In genomic region chr6:32941412-32941784, GRCh38 we compare ENCODE assay signal across 8 cellular contexts. TPM values are rescaled to one million over a fixed set of nuclear protein-coding genes. Genes with fewer than 3 reads are reported as not detected.
DNase-seq lines count a peak whose midpoint lies in the region; ATAC-seq, FAIRE-seq and TF ChIP-seq lines count a peak whose summit lies in the region.

No MANE protein-coding gene starts in this region.

- H3K4me3 Mint-ChIP-seq in astrocyte (ENCODE audit: unreplicated experiment) (peak overlapping the region; percentile 71), chondrocyte (ENCODE audit: unreplicated experiment) (no peak overlapping the region)

- H3K36me3 Mint-ChIP-seq in astrocyte (ENCODE audit: low read depth, unreplicated experiment): no peaks in the 10 kb centered on the region
- H3K36me3 Mint-ChIP-seq in chondrocyte (ENCODE audit: low read depth): no peaks in the 10 kb centered on the region

- DNase-seq in OCI-LY7 (ENCODE audit: low spot score): peak; percentile 93
- no peak for DNase-seq in astrocyte (ENCODE audit: low read depth)
- no peak for DNase-seq in sigmoid colon
- DNase-seq in NCI-H2029 (lab: John Stamatoyannopoulos, UW): no peak
- DNase-seq in NCI-H1694 (lab: John Stamatoyannopoulos, UW): no peak
- DNase-seq in chondrocyte (ENCODE audit: low spot score): no peak

- H3K79me2 ChIP-seq in OCI-LY7 (ENCODE audit: insufficient read depth, low read depth, low read length) (peaks cover 59% of the 10 kb centered on the region), astrocyte (ENCODE audit: insufficient read depth, low read length) (no peaks in the 10 kb centered on the region)

- peaks cover 33% of the 10 kb centered on the region for H3K36me3 ChIP-seq in OCI-LY7 (ENCODE audit: insufficient read depth, low read length)
- H3K36me3 ChIP-seq in astrocyte (ENCODE audit: insufficient read depth, low read length): no peaks in the 10 kb centered on the region
- no peaks in the 10 kb centered on the region for H3K36me3 ChIP-seq in sigmoid colon

- WGBS in sigmoid colon, 2 donors: 47 to 78% methylated on average over 6 of the region's 6 CpGs

- H2AFZ ChIP-seq in OCI-LY7 (ENCODE audit: low read length): peak overlapping the region; percentile 48; the same call in 1 of the 2 replicates
- H2AFZ ChIP-seq in astrocyte (ENCODE audit: low read depth, low read length): no peak overlapping the region

- no peaks in the 10 kb centered on the region for H3K9me2 ChIP-seq in OCI-LY7 (ENCODE audit: insufficient read depth, low read length)

- CTCF ChIA-PET in OCI-LY7 (lab: Charles Lee; ENCODE audit: unreplicated experiment): interaction anchor here (0.7 to 1.2 kb wide), 3 partner anchors 30 to 56 kb away, joined by 3 to 6 read pairs (median 3); no protein-coding TSS in a partner anchor

- H3K4me1 ChIP-seq in OCI-LY7 (ENCODE audit: insufficient read depth, low read length, poor library complexity, severe bottlenecking): peaks cover 69% of the 10 kb centered on the region
- H3K4me1 ChIP-seq in astrocyte (ENCODE audit: insufficient read depth, low read length): no peaks in the 10 kb centered on the region
- H3K4me1 ChIP-seq in sigmoid colon: peaks cover 0 to 6% (median 3%) of the 10 kb centered on the region in 4 donors

- BruUV-seq in OCI-LY7 (replicated peaks; lab: Mats Ljungman, UMichigan): no TSS peak

- TF ChIP-seq CTCF in OCI-LY7 (conservative IDR thresholded peaks at IDR 0.05; ENCODE audit: low read length): peak; percentile 37; the same call in 1 of the 2 replicates
- TF ChIP-seq CTCF in astrocyte (IDR thresholded peaks at IDR 0.05; ENCODE audit: insufficient read depth, low read depth, low read length): no peak
- no peak for TF ChIP-seq CTCF in sigmoid colon (IDR thresholded peaks at IDR 0.05)
- no peak for TF ChIP-seq CTCF in chondrocyte (IDR thresholded peaks at IDR 0.05)

- POLR2A ChIA-PET in OCI-LY7 (lab: Charles Lee): interaction anchor here (0.6 to 6.8 kb wide), 10 partner anchors 7 to 120 kb away, joined by 3 to 91 read pairs (median 6); partner anchors contain the start of genes BRD2 and HLA-DMA

- no peak for FAIRE-seq in astrocyte (lab: Jason Lieb, UNC)

- H3K9me3 ChIP-seq in OCI-LY7 (ENCODE audit: low read length) (peaks cover 5% of the 10 kb centered on the region; the same call in 1 of the 2 replicates), astrocyte (ENCODE audit: insufficient read depth, low read depth, low read length) (no peaks in the 10 kb centered on the region), sigmoid colon (no peaks in the 10 kb centered on the region)

- no peak for TF ChIP-seq POLR2A in sigmoid colon (IDR thresholded peaks at IDR 0.05)

- H3K27ac Mint-ChIP-seq in astrocyte (ENCODE audit: unreplicated experiment): no peak overlapping the region
- H3K27ac Mint-ChIP-seq in chondrocyte (ENCODE audit: unreplicated experiment): no peak overlapping the region

- H3K9me3 Mint-ChIP-seq in astrocyte (ENCODE audit: unreplicated experiment) (peaks cover 1% of the 10 kb centered on the region), chondrocyte (ENCODE audit: low read depth) (no peaks in the 10 kb centered on the region)

- peak overlapping the region; percentile 99 for H3K27ac ChIP-seq in OCI-LY7 (ENCODE audit: low read depth, low read length, poor library complexity, severe bottlenecking)
- no peak overlapping the region for H3K27ac ChIP-seq in astrocyte (ENCODE audit: low read depth, low read length)
- peak overlapping the region; percentile 53 to 66 (median 56) for H3K27ac ChIP-seq in sigmoid colon

- no peaks in the 10 kb centered on the region for H3K4me1 Mint-ChIP-seq in astrocyte (ENCODE audit: low read depth, unreplicated experiment)
- peaks cover 3% of the 10 kb centered on the region for H3K4me1 Mint-ChIP-seq in chondrocyte (ENCODE audit: low read depth)

- H3K27me3 ChIP-seq in astrocyte (ENCODE audit: insufficient read depth, low read length) (peaks cover 44% of the 10 kb centered on the region), sigmoid colon (no peaks in the 10 kb centered on the region)

- intact Hi-C loops in OCI-LY7 (cut with micrococcal nuclease; ENCODE audit: unreplicated experiment): loop anchor here (1.0 kb wide), 1 partner anchor 31 kb away; no protein-coding TSS in a partner anchor
- intact Hi-C loops in sigmoid colon (cut with DNase I): no loop called here

- H4K20me1 ChIP-seq in OCI-LY7 (ENCODE audit: insufficient read depth, low read length) (no peaks in the 10 kb centered on the region), astrocyte (ENCODE audit: insufficient read depth, low read length) (no peaks in the 10 kb centered on the region)

- H3K4me2 ChIP-seq in OCI-LY7 (ENCODE audit: low read length): peak overlapping the region; percentile 95
- H3K4me2 ChIP-seq in astrocyte (ENCODE audit: low read length): no peak overlapping the region

- H3K27me3 Mint-ChIP-seq in astrocyte (ENCODE audit: low read depth, unreplicated experiment): peaks cover 10% of the 10 kb centered on the region
- H3K27me3 Mint-ChIP-seq in chondrocyte (ENCODE audit: low read depth): peaks cover 42% of the 10 kb centered on the region

- peak overlapping the region; percentile 91 for H3K4me3 ChIP-seq in OCI-LY7 (ENCODE audit: low read depth, low read length, poor library complexity, severe bottlenecking)
- no peak overlapping the region for H3K4me3 ChIP-seq in astrocyte (ENCODE audit: insufficient read depth, low read depth, low read length)
- H3K4me3 ChIP-seq in sigmoid colon: no peak overlapping the region

- no peak overlapping the region for H3K9ac ChIP-seq in astrocyte (ENCODE audit: low read length)

- ATAC-seq in GM18508 (IDR thresholded peaks at IDR 0.05; ENCODE audit: insufficient read depth, unreplicated experiment): peak; percentile 38
- ATAC-seq in HG02571 (IDR thresholded peaks at IDR 0.05; ENCODE audit: unreplicated experiment): peak; percentile 45

- no peak for TF ChIP-seq EP300 in sigmoid colon (IDR thresholded peaks at IDR 0.05)

RNA-seq across cellular contexts. Expression of gene HLA-DMB, which starts 0.6 kb away (rescaled TPM):
- 85.1 and 98.0 TPM in 2 replicates for total RNA-seq in OCI-LY7 (2014; rRNA removed; shearing (Covaris generic))
- total RNA-seq in OCI-LY7 (2022) (77.0 and 78.5 TPM in 2 replicates), astrocyte (0.11 and 0.24 TPM in 2 replicates), sigmoid colon (10 to 100 TPM; 10.2 to 25.3 (median 11.5) TPM), chondrocyte (not detected in 3 replicates)
- 100 to 1,000 TPM in 1 of 3 donors, 10 to 100 TPM in 2; 13.2 to 108 (median 90.5) TPM for polyA plus RNA-seq in sigmoid colon

RNA-seq across cellular contexts. Expression of gene HLA-DMA, which starts 11.5 kb away (rescaled TPM):
- total RNA-seq in OCI-LY7 (2014; rRNA removed; shearing (Covaris generic)): 175 and 207 TPM in 2 replicates
- total RNA-seq in OCI-LY7 (2022) (140 TPM in 2 replicates), astrocyte (5.2 and 8.1 TPM in 2 replicates), sigmoid colon (10 to 100 TPM; 16.3 to 26.0 (median 20.2) TPM), chondrocyte (3.6 to 5.5 TPM (median 5.4 TPM) in 3 replicates)
- polyA plus RNA-seq in sigmoid colon: 100 to 1,000 TPM in 1 of 3 donors, 10 to 100 TPM in 2; 19.8 to 131 (median 57.1) TPM

RNA-seq across cellular contexts. Expression of gene BRD2, which starts 27.0 kb away (rescaled TPM):
- total RNA-seq in OCI-LY7 (2014; rRNA removed; shearing (Covaris generic)): 236 and 237 TPM in 2 replicates
- total RNA-seq in OCI-LY7 (2022): 326 and 361 TPM in 2 replicates
- 213 and 234 TPM in 2 replicates for total RNA-seq in astrocyte
- total RNA-seq in sigmoid colon: 100 to 1,000 TPM in 1 of 4 donors, 10 to 100 TPM in 3; 82.4 to 116 (median 87.7) TPM
- 100 to 1,000 TPM in 1 of 3 donors, 10 to 100 TPM in 2; 60.6 to 135 (median 69.7) TPM for polyA plus RNA-seq in sigmoid colon
- 149 to 165 TPM (median 150 TPM) in 3 replicates for total RNA-seq in chondrocyte

Comparison
In these comparisons a context has a peak if more than half of its experiments do, and no peak if none do; other contexts are left out.
1. RNA of gene HLA-DMA, which starts 11.5 kb away (total RNA-seq): 140 to 207 TPM in OCI-LY7; 16.3 to 26.0 TPM in sigmoid colon, 3.6 to 5.5 TPM in chondrocyte and 5.2 to 8.1 TPM in astrocyte; every median in the first group is over 4 times any median in the second.